8 cellular contexts compared by ENCODE assay signal in the genomic region with DNA sequence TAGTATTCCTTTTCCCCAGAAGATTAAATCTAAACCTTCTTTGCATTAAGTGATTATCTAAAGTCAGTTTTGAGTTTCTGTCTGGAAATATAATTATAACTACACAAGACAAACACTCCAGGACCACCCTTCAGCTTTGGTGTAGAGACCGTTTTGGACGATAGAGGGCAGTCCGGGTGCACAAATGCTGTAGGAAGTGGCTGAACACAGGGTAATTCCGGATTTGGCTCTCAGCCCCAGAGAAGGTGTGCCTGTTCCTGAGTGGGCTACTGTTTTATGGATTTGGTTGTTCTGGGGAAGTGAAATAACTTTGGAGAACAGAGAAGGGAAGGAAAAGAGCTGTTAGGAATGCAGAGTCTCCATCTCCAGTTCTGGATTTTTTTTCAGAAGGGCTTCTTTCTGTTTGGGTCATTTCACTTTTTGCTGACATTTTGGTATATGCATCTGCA. TPM values are rescaled to one million over a fixed set of nuclear protein-coding genes. Genes with fewer than 3 reads are reported as not detected.
DNase-seq lines count a peak whose midpoint lies in the region; ATAC-seq and TF ChIP-seq lines count a peak whose summit lies in the region.

No MANE protein-coding gene starts in this region.

- H3K27me3 Mint-ChIP-seq in CD14-positive monocyte (ENCODE audit: low read depth in 3 of 3): peaks cover 0 to 4% (median 0%) of the 10 kb centered on the region in 3 donors
- H3K27me3 Mint-ChIP-seq in activated CD4-positive, alpha-beta T cell treated with anti-CD3 and anti-CD28 coated beads, Interleukin-2, amount 10 ng/mL, durations not matched to agents 7 days and 5 days: no peaks in the 10 kb centered on the region
- no peaks in the 10 kb centered on the region for H3K27me3 Mint-ChIP-seq in naive thymus-derived CD4-positive, alpha-beta T cell

- H3K27ac Mint-ChIP-seq in CD14-positive monocyte: peak overlapping the region in 3 of 7 donors; percentile 29 to 48 (median 35)
- no peak overlapping the region for H3K27ac Mint-ChIP-seq in activated CD4-positive, alpha-beta T cell treated with anti-CD3 and anti-CD28 coated beads, Interleukin-2, amount 10 ng/mL, durations not matched to agents 7 days and 5 days
- peak overlapping the region in 2 of 9 donors; percentile 30 to 74 for H3K27ac Mint-ChIP-seq in naive thymus-derived CD4-positive, alpha-beta T cell

- TF ChIP-seq CTCF in CD14-positive monocyte (IDR thresholded peaks at IDR 0.05): peak; percentile 75

- H3K9me3 ChIP-seq in naive thymus-derived CD4-positive, alpha-beta T cell (ENCODE audit: control insufficient read depth in 2 of 3, low read length in 3 of 3): no peaks in the 10 kb centered on the region

- peaks cover 57 to 65% of the 10 kb centered on the region in 2 donors for H3K36me3 Mint-ChIP-seq in CD14-positive monocyte
- H3K36me3 Mint-ChIP-seq in activated CD4-positive, alpha-beta T cell treated with anti-CD3 and anti-CD28 coated beads, Interleukin-2, amount 10 ng/mL, durations not matched to agents 7 days and 5 days (ENCODE audit: low read depth): peaks cover 12% of the 10 kb centered on the region
- peaks cover 10 to 59% (median 24%) of the 10 kb centered on the region in 5 donors for H3K36me3 Mint-ChIP-seq in naive thymus-derived CD4-positive, alpha-beta T cell

- H3K4me1 ChIP-seq in naive thymus-derived CD4-positive, alpha-beta T cell (ENCODE audit: control insufficient read depth in 2 of 2, insufficient read depth in 2 of 2, low read length in 2 of 2): no peaks in the 10 kb centered on the region

- intact Hi-C loops in CD14-positive monocyte (cut with micrococcal nuclease): no loop called here
- intact Hi-C loops in naive thymus-derived CD4-positive, alpha-beta T cell (cut with micrococcal nuclease): loop anchor here (1.0 kb wide), 2 partner anchors 15 to 428 kb away; partner anchors contain the start of gene EXT2 (in 2 of the 2)

- H3K4me1 Mint-ChIP-seq in CD14-positive monocyte: peaks cover 4% of the 10 kb centered on the region
- H3K4me1 Mint-ChIP-seq in activated CD4-positive, alpha-beta T cell treated with anti-CD3 and anti-CD28 coated beads, Interleukin-2, amount 10 ng/mL, durations not matched to agents 7 days and 5 days: peaks cover 8% of the 10 kb centered on the region
- H3K4me1 Mint-ChIP-seq in naive thymus-derived CD4-positive, alpha-beta T cell: peaks cover 6 to 14% (median 8%) of the 10 kb centered on the region in 7 donors

- no peak overlapping the region for H3K4me3 Mint-ChIP-seq in CD14-positive monocyte
- H3K4me3 Mint-ChIP-seq in activated CD4-positive, alpha-beta T cell treated with anti-CD3 and anti-CD28 coated beads, Interleukin-2, amount 10 ng/mL, durations not matched to agents 7 days and 5 days: no peak overlapping the region
- H3K4me3 Mint-ChIP-seq in naive thymus-derived CD4-positive, alpha-beta T cell: peak overlapping the region in 3 of 10 donors; percentile 10 to 45 (median 25)

- CTCF ChIA-PET in activated CD4-positive, alpha-beta T cell treated with anti-CD3 and anti-CD28 coated beads, Interleukin-2, amount 10 ng/mL, durations not matched to agents 7 days and 5 days (lab: Charles Lee): interaction anchor here (1.4 kb wide), 1 partner anchor 13 kb away, joined by 3 read pairs; no protein-coding TSS in a partner anchor
- CTCF ChIA-PET in naive thymus-derived CD4-positive, alpha-beta T cell (lab: Charles Lee): interaction anchor here (0.5 to 2.2 kb wide), 2 partner anchors 16 to 58 kb away, joined by 3 to 6 read pairs; no protein-coding TSS in a partner anchor

- peaks cover 4 to 46% (median 4%) of the 10 kb centered on the region in 3 experiments for H3K36me3 ChIP-seq in naive thymus-derived CD4-positive, alpha-beta T cell (ENCODE audit: control insufficient read depth in 2 of 3, insufficient read depth in 3 of 3, low read length in 3 of 3)

- no peaks in the 10 kb centered on the region for H3K9me3 Mint-ChIP-seq in CD14-positive monocyte
- H3K9me3 Mint-ChIP-seq in activated CD4-positive, alpha-beta T cell treated with anti-CD3 and anti-CD28 coated beads, Interleukin-2, amount 10 ng/mL, durations not matched to agents 7 days and 5 days: no peaks in the 10 kb centered on the region
- no peaks in the 10 kb centered on the region for H3K9me3 Mint-ChIP-seq in naive thymus-derived CD4-positive, alpha-beta T cell

- peak; percentile 91 for ATAC-seq in GM19023 (IDR thresholded peaks at IDR 0.05; ENCODE audit: unreplicated experiment)
- ATAC-seq in HG03108 (IDR thresholded peaks at IDR 0.05; ENCODE audit: unreplicated experiment): peak; percentile 85
- ATAC-seq in naive thymus-derived CD4-positive, alpha-beta T cell: peak; percentile 91

- H3K27me3 ChIP-seq in naive thymus-derived CD4-positive, alpha-beta T cell (ENCODE audit: control insufficient read depth in 2 of 2, insufficient read depth in 2 of 2, low read length in 2 of 2): no peaks in the 10 kb centered on the region

- no peak overlapping the region for H3K27ac ChIP-seq in naive thymus-derived CD4-positive, alpha-beta T cell (ENCODE audit: low read depth, low read length)

- DNase-seq in CD14-positive monocyte (ENCODE audit: low spot score): no peak
- DNase-seq in NCI-H345 (lab: John Stamatoyannopoulos, UW): peak; percentile 35
- peak; percentile 63 for DNase-seq in activated CD4-positive, alpha-beta T cell treated with anti-CD3 and anti-CD28 coated beads, Interleukin-2, amount 10 ng/mL, durations not matched to agents 7 days and 5 days
- DNase-seq in effector CD8-positive, alpha-beta T cell (lab: John Stamatoyannopoulos, UW): peak; percentile 36
- peak in 8 of 9 donors; percentile 12 to 54 (median 38) for DNase-seq in naive thymus-derived CD4-positive, alpha-beta T cell
- peak; percentile 23 for DNase-seq in stromal cell of bone marrow (ENCODE audit: low read depth)

- H3K4me3 ChIP-seq in naive thymus-derived CD4-positive, alpha-beta T cell (ENCODE audit: low read length): no peak overlapping the region

- POLR2A ChIA-PET in activated CD4-positive, alpha-beta T cell treated with anti-CD3 and anti-CD28 coated beads, Interleukin-2, amount 10 ng/mL, durations not matched to agents 7 days and 5 days (lab: Charles Lee): no interaction called here
- POLR2A ChIA-PET in naive thymus-derived CD4-positive, alpha-beta T cell (lab: Charles Lee): no interaction called here

RNA-seq across cellular contexts. Expression of gene EXT2, which starts 14.8 kb away (rescaled TPM):
- 10 to 100 TPM; 34.2 to 41.1 TPM for polyA plus RNA-seq in CD14-positive monocyte
- 10 to 100 TPM; 26.7 to 27.7 TPM for total RNA-seq in activated CD4-positive, alpha-beta T cell treated with anti-CD3 and anti-CD28 coated beads, Interleukin-2, amount 10 ng/mL, durations not matched to agents 7 days and 5 days
- total RNA-seq in naive thymus-derived CD4-positive, alpha-beta T cell: 10 to 100 TPM; 27.2 to 33.4 (median 30.7) TPM
- 10 to 100 TPM; 39.6 to 43.9 TPM for polyA plus RNA-seq in naive thymus-derived CD4-positive, alpha-beta T cell

RNA-seq across cellular contexts. Expression of gene ACCS, which starts 44.2 kb away (rescaled TPM):
- 1 to 10 TPM; 1.3 to 1.7 TPM for polyA plus RNA-seq in CD14-positive monocyte
- 10 to 100 TPM; 11.6 to 11.7 TPM for total RNA-seq in activated CD4-positive, alpha-beta T cell treated with anti-CD3 and anti-CD28 coated beads, Interleukin-2, amount 10 ng/mL, durations not matched to agents 7 days and 5 days
- total RNA-seq in naive thymus-derived CD4-positive, alpha-beta T cell: 10 to 100 TPM; 25.1 to 79.2 (median 57.6) TPM
- 1 to 10 TPM; 1.4 to 3.1 TPM for polyA plus RNA-seq in naive thymus-derived CD4-positive, alpha-beta T cell

Comparison
In these comparisons a context has a peak if more than half of its experiments do, and no peak if none do; other contexts are left out.
1. intact Hi-C loops: an anchor here in naive thymus-derived CD4-positive, alpha-beta T cell (1.0 kb wide); none called in CD14-positive monocyte.